In genomic region chr16:31404353-31405064, GRCh38 we compare ENCODE assay signal across 1 cellular context.
TF ChIP-seq lines count a peak whose summit lies in the region.

No MANE protein-coding gene starts in this region.

TF ChIP-seq in HEK293, 187 proteins besides CTCF, POLR2A, EP300 and RAD21 (continued from another document and continues in another):
- TF ChIP-seq ZNF26 (tag by site-specific recombination; IDR thresholded peaks at IDR 0.05) (no peak), ZNF558 (tag by site-specific recombination; IDR thresholded peaks at IDR 0.05) (no peak), ZNF423 (tag by site-specific recombination; IDR thresholded peaks at IDR 0.05) (no peak), ZNF398 (tag by site-specific recombination; IDR thresholded peaks at IDR 0.05) (peak; percentile 95), ZNF600 (tag by site-specific recombination; IDR thresholded peaks at IDR 0.05) (no peak), ZNF658 (tag by site-specific recombination; IDR thresholded peaks at IDR 0.05) (no peak), ZNF24 (tag by site-specific recombination; IDR thresholded peaks at IDR 0.05) (peak; percentile 93), ZBTB10 (tag by site-specific recombination; IDR thresholded peaks at IDR 0.05) (no peak), ZBTB8A (tag by site-specific recombination; IDR thresholded peaks at IDR 0.05) (peak; percentile 41; the same call in 1 of the 2 replicates), SALL2 (tag by site-specific recombination; IDR thresholded peaks at IDR 0.05; ENCODE audit: borderline replicate concordance) (no peak), SP7 (tag by site-specific recombination; IDR thresholded peaks at IDR 0.05) (no peak), OVOL3 (tag by site-specific recombination; IDR thresholded peaks at IDR 0.05) (no peak), ZFP3 (tag by site-specific recombination; IDR thresholded peaks at IDR 0.05; ENCODE audit: low read depth) (no peak), YY1 (tag by site-specific recombination; IDR thresholded peaks at IDR 0.05) (no peak), REST (tag by site-specific recombination; IDR thresholded peaks at IDR 0.05) (no peak), ZNF274 (IDR thresholded peaks at IDR 0.05; ENCODE audit: low read length) (no peak), ZNF274 (tag by site-specific recombination; IDR thresholded peaks at IDR 0.05; ENCODE audit: borderline replicate concordance) (no peak), ZNF169 (tag by site-specific recombination; IDR thresholded peaks at IDR 0.05) (no peak), ZNF473 (tag by site-specific recombination; IDR thresholded peaks at IDR 0.05) (no peak), KLF17 (tag by site-specific recombination; IDR thresholded peaks at IDR 0.05) (no peak; the same call in 1 of the 2 replicates), KLF1 (tag by site-specific recombination; IDR thresholded peaks at IDR 0.05) (no peak), GLIS2 (tag by site-specific recombination; IDR thresholded peaks at IDR 0.05) (no peak), INSM2 (tag by site-specific recombination; IDR thresholded peaks at IDR 0.05) (no peak), PRDM4 (tag by site-specific recombination; IDR thresholded peaks at IDR 0.05) (no peak), ZNF394 (tag by site-specific recombination; IDR thresholded peaks at IDR 0.05; ENCODE audit: borderline replicate concordance) (no peak), ZNF580 (tag by site-specific recombination; IDR thresholded peaks at IDR 0.05) (no peak), ZXDB (tag by site-specific recombination; IDR thresholded peaks at IDR 0.05) (peak; percentile 60), ZNF366 (tag by site-specific recombination; conservative IDR thresholded peaks at IDR 0.05) (peak; percentile 99), ZBTB48 (tag by site-specific recombination; IDR thresholded peaks at IDR 0.05) (no peak), ZNF184 (tag by site-specific recombination; IDR thresholded peaks at IDR 0.05) (no peak), ZIC2 (tag by site-specific recombination; IDR thresholded peaks at IDR 0.05) (no peak), KLF8 (tag by site-specific recombination; IDR thresholded peaks at IDR 0.05) (peak; percentile 61; the same call in 1 of the 2 replicates), ZEB2 (tag by site-specific recombination; IDR thresholded peaks at IDR 0.05) (no peak), ZNF2 (tag by site-specific recombination; IDR thresholded peaks at IDR 0.05) (no peak), WT1 (tag by site-specific recombination; IDR thresholded peaks at IDR 0.05) (peak; percentile 65; the same call in 1 of the 2 replicates), BCL11A (tag by site-specific recombination; IDR thresholded peaks at IDR 0.05; ENCODE audit: low read depth) (no peak), FEZF1 (tag by site-specific recombination; IDR thresholded peaks at IDR 0.05) (no peak), GLI2 (tag by site-specific recombination; IDR thresholded peaks at IDR 0.05; ENCODE audit: borderline replicate concordance, low read depth) (no peak), ZNF670 (tag by site-specific recombination; IDR thresholded peaks at IDR 0.05; ENCODE audit: low read depth) (no peak), RBAK (tag by site-specific recombination; IDR thresholded peaks at IDR 0.05) (no peak), ZNF18 (tag by site-specific recombination; IDR thresholded peaks at IDR 0.05) (no peak), ZNF501 (tag by site-specific recombination; IDR thresholded peaks at IDR 0.05) (no peak), ZSCAN18 (tag by site-specific recombination; IDR thresholded peaks at IDR 0.05) (no peak), ZNF521 (tag by site-specific recombination; IDR thresholded peaks at IDR 0.05) (no peak), SP2 (tag by site-specific recombination; IDR thresholded peaks at IDR 0.05) (peak; percentile 96)
